15 cellular contexts compared by ENCODE assay signal in genomic region chr1:11523261-11523660, GRCh38. TPM values are rescaled to one million over a fixed set of nuclear protein-coding genes. Genes with fewer than 3 reads are reported as not detected.
DNase-seq lines count a peak whose midpoint lies in the region; ATAC-seq and TF ChIP-seq lines count a peak whose summit lies in the region.
"Had no signal": no experiment of that assay in that cellular context is flagged by ENCODE, and none has a peak within 500 bp of the region (broad histone marks: within the 10 kb centered on the region; RNA-seq: fewer than 3 reads in every experiment).

No MANE protein-coding gene starts in this region.

- intact Hi-C loops in right lobe of liver (cut with DNase I) = no loop called here
- intact Hi-C loops in sigmoid colon (cut with DNase I) = no loop called here
- intact Hi-C loops in naive thymus-derived CD4-positive, alpha-beta T cell (cut with micrococcal nuclease) = no loop called here

- no peak for TF ChIP-seq EP300 in sigmoid colon (IDR thresholded peaks at IDR 0.05)

- H3K27ac ChIP-seq in right lobe of liver (no peak overlapping the region), sigmoid colon (no peak overlapping the region)
- H3K27ac ChIP-seq in naive thymus-derived CD4-positive, alpha-beta T cell (ENCODE audit: low read depth, low read length) = no peak overlapping the region
- H3K27ac ChIP-seq: 22Rv1 had no signal

- H3K9me3 ChIP-seq in right lobe of liver (no peaks in the 10 kb centered on the region), sigmoid colon (no peaks in the 10 kb centered on the region)
- H3K9me3 ChIP-seq in naive thymus-derived CD4-positive, alpha-beta T cell (ENCODE audit: control insufficient read depth in 2 of 3, low read length in 3 of 3) = no peaks in the 10 kb centered on the region
- H3K9me3 ChIP-seq: Caco-2 had no signal

- no peaks in the 10 kb centered on the region for H3K4me1 Mint-ChIP-seq in activated naive CD4-positive, alpha-beta T cell treated with anti-CD3 and anti-CD28 coated beads, Interleukin-2, amount 10 ng/mL, durations not matched to agents 7 days and 5 days
- no peaks in the 10 kb centered on the region for H3K4me1 Mint-ChIP-seq in endothelial cell (ENCODE audit: unreplicated experiment)
- peaks cover 0 to 5% (median 0%) of the 10 kb centered on the region in 7 donors for H3K4me1 Mint-ChIP-seq in naive thymus-derived CD4-positive, alpha-beta T cell
- H3K4me1 Mint-ChIP-seq: CD8-positive, alpha-beta memory T cell had no signal

- H3K27me3 ChIP-seq in right lobe of liver = no peaks in the 10 kb centered on the region
- H3K27me3 ChIP-seq in sigmoid colon = no peaks in the 10 kb centered on the region
- H3K27me3 ChIP-seq in naive thymus-derived CD4-positive, alpha-beta T cell (ENCODE audit: control insufficient read depth in 2 of 2, insufficient read depth in 2 of 2, low read length in 2 of 2) = no peaks in the 10 kb centered on the region

- no peaks in the 10 kb centered on the region for H3K9me3 Mint-ChIP-seq in activated naive CD4-positive, alpha-beta T cell treated with anti-CD3 and anti-CD28 coated beads, Interleukin-2, amount 10 ng/mL, durations not matched to agents 7 days and 5 days
- no peaks in the 10 kb centered on the region for H3K9me3 Mint-ChIP-seq in endothelial cell (ENCODE audit: unreplicated experiment)
- no peaks in the 10 kb centered on the region for H3K9me3 Mint-ChIP-seq in naive thymus-derived CD4-positive, alpha-beta T cell
- H3K9me3 Mint-ChIP-seq: CD8-positive, alpha-beta memory T cell; H9 had no signal

- no peak overlapping the region for H3K4me3 Mint-ChIP-seq in activated naive CD4-positive, alpha-beta T cell treated with anti-CD3 and anti-CD28 coated beads, Interleukin-2, amount 10 ng/mL, durations not matched to agents 7 days and 5 days
- peak overlapping the region; percentile 57 for H3K4me3 Mint-ChIP-seq in endothelial cell (ENCODE audit: unreplicated experiment)
- H3K4me3 Mint-ChIP-seq in naive thymus-derived CD4-positive, alpha-beta T cell = no peak overlapping the region
- H3K4me3 Mint-ChIP-seq: CD8-positive, alpha-beta memory T cell had no signal

- 53% methylated on average over 10 of the region's 10 CpGs for WGBS in right lobe of liver (ENCODE audit: insufficient coverage, low coverage, low lambda C conversion rate, missing lambda C conversion rate)
- 67 to 84% methylated on average over 10 of the region's 10 CpGs for WGBS in sigmoid colon, 2 donors

- H3K27ac Mint-ChIP-seq in activated naive CD4-positive, alpha-beta T cell treated with anti-CD3 and anti-CD28 coated beads, Interleukin-2, amount 10 ng/mL, durations not matched to agents 7 days and 5 days = no peak overlapping the region
- no peak overlapping the region for H3K27ac Mint-ChIP-seq in endothelial cell (ENCODE audit: unreplicated experiment)
- H3K27ac Mint-ChIP-seq in naive thymus-derived CD4-positive, alpha-beta T cell = no peak overlapping the region

- TF ChIP-seq POLR2A in right lobe of liver (IDR thresholded peaks at IDR 0.05) = no peak
- TF ChIP-seq POLR2A in sigmoid colon (IDR thresholded peaks at IDR 0.05) = no peak

- POLR2A ChIA-PET in naive thymus-derived CD4-positive, alpha-beta T cell (lab: Charles Lee) = no interaction called here

- TF ChIP-seq CTCF in endothelial cell (IDR thresholded peaks at IDR 0.05; ENCODE audit: unreplicated experiment) (no peak), right lobe of liver (IDR thresholded peaks at IDR 0.05) (no peak), sigmoid colon (IDR thresholded peaks at IDR 0.05) (no peak)

- peak; percentile 4 for DNase-seq in activated naive CD4-positive, alpha-beta T cell treated with anti-CD3 and anti-CD28 coated beads, Interleukin-2, amount 10 ng/mL, durations not matched to agents 7 days and 5 days
- no peak for DNase-seq in activated naive CD4-positive, alpha-beta T cell (lab: John Stamatoyannopoulos, UW)
- DNase-seq in endothelial cell (ENCODE audit: low spot score) (no peak), right lobe of liver (peak in 2 of 3 donors; percentile 33 to 35), sigmoid colon (peak; percentile 8)
- no peak for DNase-seq in naive thymus-derived CD4-positive, alpha-beta T cell
- DNase-seq: Caco-2; CD8-positive, alpha-beta memory T cell; DND-41; GDM1; GOT3; H9 had no signal

- H3K27me3 Mint-ChIP-seq in activated naive CD4-positive, alpha-beta T cell treated with anti-CD3 and anti-CD28 coated beads, Interleukin-2, amount 10 ng/mL, durations not matched to agents 7 days and 5 days = peaks cover 3% of the 10 kb centered on the region
- H3K27me3 Mint-ChIP-seq in endothelial cell (ENCODE audit: unreplicated experiment) = peaks cover 13% of the 10 kb centered on the region
- H3K27me3 Mint-ChIP-seq in naive thymus-derived CD4-positive, alpha-beta T cell = no peaks in the 10 kb centered on the region
- H3K27me3 Mint-ChIP-seq: CD8-positive, alpha-beta memory T cell had no signal

- H3K36me3 Mint-ChIP-seq in activated naive CD4-positive, alpha-beta T cell treated with anti-CD3 and anti-CD28 coated beads, Interleukin-2, amount 10 ng/mL, durations not matched to agents 7 days and 5 days = no peaks in the 10 kb centered on the region
- H3K36me3 Mint-ChIP-seq in endothelial cell (ENCODE audit: low read depth, unreplicated experiment) = peaks cover 4% of the 10 kb centered on the region
- peaks cover 0 to 3% (median 0%) of the 10 kb centered on the region in 5 donors for H3K36me3 Mint-ChIP-seq in naive thymus-derived CD4-positive, alpha-beta T cell
- H3K36me3 Mint-ChIP-seq: CD8-positive, alpha-beta memory T cell had no signal

- H3K4me1 ChIP-seq in right lobe of liver = no peaks in the 10 kb centered on the region
- no peaks in the 10 kb centered on the region for H3K4me1 ChIP-seq in sigmoid colon
- H3K4me1 ChIP-seq in naive thymus-derived CD4-positive, alpha-beta T cell (ENCODE audit: control insufficient read depth in 2 of 2, insufficient read depth in 2 of 2, low read length in 2 of 2) = no peaks in the 10 kb centered on the region
- H3K4me1 ChIP-seq: Caco-2 had no signal

- H3K36me3 ChIP-seq in right lobe of liver (no peaks in the 10 kb centered on the region), sigmoid colon (no peaks in the 10 kb centered on the region)
- no peaks in the 10 kb centered on the region for H3K36me3 ChIP-seq in naive thymus-derived CD4-positive, alpha-beta T cell (ENCODE audit: control insufficient read depth in 2 of 3, insufficient read depth in 3 of 3, low read length in 3 of 3)

- no peak overlapping the region for H3K4me3 ChIP-seq in right lobe of liver
- H3K4me3 ChIP-seq in sigmoid colon = no peak overlapping the region
- H3K4me3 ChIP-seq in naive thymus-derived CD4-positive, alpha-beta T cell (ENCODE audit: low read length) = no peak overlapping the region

- ATAC-seq in right lobe of liver (no peak), GM19463 (IDR thresholded peaks at IDR 0.05; ENCODE audit: unreplicated experiment) (no peak), HG02798 (IDR thresholded peaks at IDR 0.05; ENCODE audit: poor library complexity, unreplicated experiment) (no peak)
- no peak for ATAC-seq in naive thymus-derived CD4-positive, alpha-beta T cell

- CTCF ChIA-PET in activated naive CD4-positive, alpha-beta T cell treated with anti-CD3 and anti-CD28 coated beads, Interleukin-2, amount 10 ng/mL, durations not matched to agents 7 days and 5 days (lab: Charles Lee) = no interaction called here
- CTCF ChIA-PET in naive thymus-derived CD4-positive, alpha-beta T cell (lab: Charles Lee) = no interaction called here

RNA-seq across cellular contexts. Expression of gene DISP3, which starts 44.3 kb away (rescaled TPM):
- 1.6 TPM for total RNA-seq in endothelial cell (ENCODE audit: unreplicated experiment)
- total RNA-seq in right lobe of liver = under 1 TPM in 1 of 6 experiments, not detected in 5; 0.06 TPM
- total RNA-seq in sigmoid colon = under 1 TPM in 2 of 4 donors, not detected in 2; under 0.01 to 0.28 TPM
- polyA plus RNA-seq in sigmoid colon = under 1 TPM in 1 of 3 donors, not detected in 2; 0.16 TPM
- under 1 TPM; 0.14 to 0.95 (median 0.24) TPM for total RNA-seq in naive thymus-derived CD4-positive, alpha-beta T cell
- polyA plus RNA-seq in naive thymus-derived CD4-positive, alpha-beta T cell = under 1 TPM; 0.46 to 0.53 TPM

Comparison
In these comparisons a context has a peak if more than half of its experiments do, and no peak if none do; other contexts are left out.
1. DNase-seq: peak in activated naive CD4-positive, alpha-beta T cell treated with anti-CD3 and anti-CD28 coated beads, Interleukin-2, amount 10 ng/mL, durations not matched to agents 7 days and 5 days (single experiment), right lobe of liver (2 of 3) and sigmoid colon (single experiment); none in activated naive CD4-positive, alpha-beta T cell (0 of 4), endothelial cell (single experiment) and naive thymus-derived CD4-positive, alpha-beta T cell (0 of 9).